In genomic region chr2:133063792-133064191, GRCh38 we compare ENCODE assay signal across 14 cellular contexts.
DNase-seq lines count a peak whose midpoint lies in the region; ATAC-seq and TF ChIP-seq lines count a peak whose summit lies in the region.
"Had no signal": no experiment of that assay in that cellular context is flagged by ENCODE, and none has a peak within 500 bp of the region (broad histone marks: within the 10 kb centered on the region; RNA-seq: fewer than 3 reads in every experiment).

No MANE protein-coding gene starts in this region.

- WGBS in transverse colon (ENCODE audit: low coverage in 1 of 2), 2 donors, result 20% methylated on average over 4 of the region's 4 CpGs

- intact Hi-C loops in transverse colon (cut with DNase I; ENCODE audit: low total_unique reads), result no loop called here

- no peak for TF ChIP-seq POLR2A in transverse colon (IDR thresholded peaks at IDR 0.05)

- in situ Hi-C loops in astrocyte of the spinal cord (cut with HindIII; ENCODE audit: low sequenced_read_pairs), result no loop called here
- in situ Hi-C loops in transverse colon (cut with MboI; ENCODE audit: low pct_ligation_motif_present in 1 of 4, low pct_unique_long_range_greater_than_20kb in 1 of 4, low sequenced_read_pairs in 3 of 4), result no loop called here

- H3K27ac ChIP-seq in transverse colon, result no peak overlapping the region
- H3K27ac ChIP-seq: HL-60, neutrophil, thyroid gland had no signal

- no peaks in the 10 kb centered on the region for H3K4me1 ChIP-seq in transverse colon
- H3K4me1 ChIP-seq: thyroid gland had no signal

- H3K9me3 ChIP-seq in transverse colon, result no peaks in the 10 kb centered on the region
- H3K9me3 ChIP-seq: neutrophil, thyroid gland had no signal

- H3K27me3 ChIP-seq in transverse colon, result no peaks in the 10 kb centered on the region
- H3K27me3 ChIP-seq: neutrophil, thyroid gland had no signal

- TF ChIP-seq EP300 in transverse colon (IDR thresholded peaks at IDR 0.05; ENCODE audit: low read depth), result no peak

- no peaks in the 10 kb centered on the region for H3K36me3 ChIP-seq in transverse colon
- H3K36me3 ChIP-seq: neutrophil, thyroid gland had no signal

- DNase-seq in Daoy (ENCODE audit: low read depth) (peak; percentile 40), astrocyte of the spinal cord (ENCODE audit: low read depth, low spot score) (peak; percentile 53), kidney glomerular epithelial cell (lab: John Stamatoyannopoulos, UW) (peak; percentile 11), SIG-M5 (lab: John Stamatoyannopoulos, UW) (no peak), transverse colon (no peak)
- peak; percentile 28 for DNase-seq in Jurkat, Clone E6-1 (ENCODE audit: low read depth, low spot score)
- DNase-seq: hypothalamus; stimulated activated CD4-positive, alpha-beta T cell treated with anti-CD3 and anti-CD28 coated beads, Interleukin-4, amount 100 ng/mL, for 4 hours; SW 1271 had no signal

- TF ChIP-seq CTCF in astrocyte of the spinal cord (IDR thresholded peaks at IDR 0.05; ENCODE audit: low read depth, low read length), result no peak
- no peak for TF ChIP-seq CTCF in transverse colon (IDR thresholded peaks at IDR 0.05)

- no peak overlapping the region for H3K4me3 ChIP-seq in Jurkat, Clone E6-1 (ENCODE audit: low read length)
- H3K4me3 ChIP-seq in astrocyte of the spinal cord (ENCODE audit: low read depth, low read length), result no peak overlapping the region
- no peak overlapping the region for H3K4me3 ChIP-seq in transverse colon
- H3K4me3 ChIP-seq: thyroid gland had no signal

- ATAC-seq in GM21825 (IDR thresholded peaks at IDR 0.05; ENCODE audit: unreplicated experiment) (no peak), HG03095 (IDR thresholded peaks at IDR 0.05; ENCODE audit: unreplicated experiment) (no peak)

Comparison
In these comparisons a context has a peak if more than half of its experiments do, and no peak if none do; other contexts are left out.
1. DNase-seq: peak in Daoy (single experiment), Jurkat, Clone E6-1 (single experiment), astrocyte of the spinal cord (single experiment) and kidney glomerular epithelial cell (single experiment); none in SIG-M5 (single experiment) and transverse colon (single experiment).